Comparison of ENCODE assay signal across 20 cellular contexts in the genomic region with DNA sequence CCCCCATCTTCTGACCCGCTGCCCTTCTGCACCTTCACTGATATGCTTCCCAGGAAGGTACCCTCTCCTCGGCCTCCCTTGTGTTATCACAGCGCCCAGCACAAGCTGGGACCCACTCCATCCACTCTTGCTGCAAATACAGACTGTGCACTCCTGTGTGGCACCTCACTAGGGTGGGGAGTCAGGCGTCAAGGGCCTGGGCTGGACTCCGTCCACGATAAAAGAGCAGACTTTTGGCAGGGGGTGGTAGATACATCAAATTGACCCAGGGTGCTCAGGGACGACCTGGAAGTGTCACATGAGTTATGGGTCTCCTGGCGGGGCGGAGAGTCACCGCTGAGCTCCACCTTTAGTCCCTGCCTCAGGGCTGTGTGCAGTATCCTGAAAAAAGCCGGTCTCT. TPM values are rescaled to one million over a fixed set of nuclear protein-coding genes. Genes with fewer than 3 reads are reported as not detected.
DNase-seq lines count a peak whose midpoint lies in the region; ATAC-seq and TF ChIP-seq lines count a peak whose summit lies in the region.
"Had no signal": no experiment of that assay in that cellular context is flagged by ENCODE, and none has a peak within 500 bp of the region (broad histone marks: within the 10 kb centered on the region; RNA-seq: fewer than 3 reads in every experiment).

No MANE protein-coding gene starts in this region.

- ATAC-seq in activated CD8-positive, alpha-beta memory T cell treated with anti-CD3 and anti-CD28 coated beads, Interleukin-2, amount 10 ng/mL, durations not matched to agents 7 days and 5 days: no peak
- no peak for ATAC-seq in GM18909 (IDR thresholded peaks at IDR 0.05; ENCODE audit: poor library complexity, unreplicated experiment)

- TF ChIP-seq CTCF in glutamatergic neuron (IDR thresholded peaks at IDR 0.05; ENCODE audit: partially characterized antibody, unreplicated experiment): no peak
- TF ChIP-seq CTCF in osteocyte (IDR thresholded peaks at IDR 0.05): no peak
- no peak for TF ChIP-seq CTCF in HFFc6 (IDR thresholded peaks at IDR 0.05)

- CTCF ChIA-PET in activated CD8-positive, alpha-beta memory T cell treated with anti-CD3 and anti-CD28 coated beads, Interleukin-2, amount 10 ng/mL, durations not matched to agents 7 days and 5 days (lab: Charles Lee): interaction anchor here (0.6 to 1.4 kb wide), 5 partner anchors 16 to 487 kb away, joined by 3 to 8 read pairs (median 3); no protein-coding TSS in a partner anchor

- H3K4me3 Mint-ChIP-seq in activated CD8-positive, alpha-beta memory T cell treated with anti-CD3 and anti-CD28 coated beads, Interleukin-2, amount 10 ng/mL, durations not matched to agents 7 days and 5 days: no peak overlapping the region
- H3K4me3 Mint-ChIP-seq in glutamatergic neuron (ENCODE audit: unreplicated experiment): no peak overlapping the region
- peak overlapping the region; percentile 20 for H3K4me3 Mint-ChIP-seq in osteocyte (ENCODE audit: unreplicated experiment)
- H3K4me3 Mint-ChIP-seq in HFFc6: no peak overlapping the region

- no peaks in the 10 kb centered on the region for H3K9me3 Mint-ChIP-seq in activated CD8-positive, alpha-beta memory T cell treated with anti-CD3 and anti-CD28 coated beads, Interleukin-2, amount 10 ng/mL, durations not matched to agents 7 days and 5 days (ENCODE audit: low read depth)
- H3K9me3 Mint-ChIP-seq in glutamatergic neuron (ENCODE audit: unreplicated experiment) (peaks cover 5% of the 10 kb centered on the region), osteocyte (ENCODE audit: unreplicated experiment) (peaks cover 6% of the 10 kb centered on the region), HFFc6 (peaks cover 5% of the 10 kb centered on the region; the same call in 1 of the 2 replicates)

- H3K27me3 Mint-ChIP-seq in activated CD8-positive, alpha-beta memory T cell treated with anti-CD3 and anti-CD28 coated beads, Interleukin-2, amount 10 ng/mL, durations not matched to agents 7 days and 5 days: peaks cover 32% of the 10 kb centered on the region
- peaks cover 33% of the 10 kb centered on the region for H3K27me3 Mint-ChIP-seq in glutamatergic neuron (ENCODE audit: unreplicated experiment)
- H3K27me3 Mint-ChIP-seq in osteocyte (ENCODE audit: unreplicated experiment): peaks cover 46% of the 10 kb centered on the region
- peaks cover 21% of the 10 kb centered on the region for H3K27me3 Mint-ChIP-seq in HFFc6 (ENCODE audit: insufficient read depth)

- H3K4me1 Mint-ChIP-seq in activated CD8-positive, alpha-beta memory T cell treated with anti-CD3 and anti-CD28 coated beads, Interleukin-2, amount 10 ng/mL, durations not matched to agents 7 days and 5 days: peaks cover 30% of the 10 kb centered on the region
- H3K4me1 Mint-ChIP-seq in glutamatergic neuron (ENCODE audit: low read depth, unreplicated experiment) (no peaks in the 10 kb centered on the region), osteocyte (ENCODE audit: unreplicated experiment) (no peaks in the 10 kb centered on the region), HFFc6 (ENCODE audit: low read depth) (no peaks in the 10 kb centered on the region)

- DNase-seq in activated CD8-positive, alpha-beta memory T cell treated with anti-CD3 and anti-CD28 coated beads, Interleukin-2, amount 50 U/mL, for 4 hours: peak; percentile 10
- no peak for DNase-seq in activated CD8-positive, alpha-beta memory T cell treated with anti-CD3 and anti-CD28 coated beads, Interleukin-2, amount 10 ng/mL, durations not matched to agents 7 days and 5 days
- DNase-seq in NCI-H146 (lab: John Stamatoyannopoulos, UW) (peak; percentile 65), glutamatergic neuron (peak; percentile 7), osteocyte (ENCODE audit: extremely low spot score, unreplicated experiment) (no peak), HFFc6 (no peak), NCI-H128 (lab: John Stamatoyannopoulos, UW; ENCODE audit: unreplicated experiment) (no peak)
- DNase-seq: ACHN; activated CD4-positive, CD25-positive, alpha-beta regulatory T cell treated with anti-CD3 and anti-CD28 coated beads, Interleukin-2, amount 50 U/mL, for 72 hours; activated gamma-delta T cell; effector CD4-positive, alpha-beta T cell; heart right ventricle; NCI-H82 had no signal

- H3K27ac Mint-ChIP-seq in activated CD8-positive, alpha-beta memory T cell treated with anti-CD3 and anti-CD28 coated beads, Interleukin-2, amount 10 ng/mL, durations not matched to agents 7 days and 5 days: no peak overlapping the region
- no peak overlapping the region for H3K27ac Mint-ChIP-seq in glutamatergic neuron (ENCODE audit: unreplicated experiment)
- H3K27ac Mint-ChIP-seq in osteocyte (ENCODE audit: unreplicated experiment): no peak overlapping the region
- H3K27ac Mint-ChIP-seq in HFFc6: no peak overlapping the region

- no peaks in the 10 kb centered on the region for H3K36me3 Mint-ChIP-seq in activated CD8-positive, alpha-beta memory T cell treated with anti-CD3 and anti-CD28 coated beads, Interleukin-2, amount 10 ng/mL, durations not matched to agents 7 days and 5 days
- H3K36me3 Mint-ChIP-seq in glutamatergic neuron (ENCODE audit: unreplicated experiment) (peaks cover 7% of the 10 kb centered on the region), osteocyte (ENCODE audit: unreplicated experiment) (peaks cover 2% of the 10 kb centered on the region), HFFc6 (ENCODE audit: low read depth) (no peaks in the 10 kb centered on the region)

RNA-seq across cellular contexts. Expression of a gene that starts 0.9 kb away (rescaled TPM):
- not detected for total RNA-seq in activated CD8-positive, alpha-beta memory T cell treated with anti-CD3 and anti-CD28 coated beads, Interleukin-2, amount 10 ng/mL, durations not matched to agents 7 days and 5 days
- total RNA-seq in glutamatergic neuron (ENCODE audit: unreplicated experiment) (not detected), osteocyte (not detected in 2 replicates)
- not detected for total RNA-seq in HFFc6 (2021; fragmentation: NEBNext Ultra II Directional; extraction: Animal tissue kit (Norgen Biotek cat#: 25700))
- total RNA-seq: breast epithelium, fibroblast of lung, G401, heart right ventricle, kidney epithelial cell, RPMI7951, vagina had no signal

RNA-seq across cellular contexts. Expression of a gene that starts 1.4 kb away (rescaled TPM):
- total RNA-seq in activated CD8-positive, alpha-beta memory T cell treated with anti-CD3 and anti-CD28 coated beads, Interleukin-2, amount 10 ng/mL, durations not matched to agents 7 days and 5 days: 1 to 10 TPM; 4.3 to 9.2 TPM
- 0.44 TPM for total RNA-seq in glutamatergic neuron (ENCODE audit: unreplicated experiment)
- 0.16 TPM in 1 of 2 replicates, not detected in the other for total RNA-seq in osteocyte
- total RNA-seq in HFFc6 (2021; fragmentation: NEBNext Ultra II Directional; extraction: Animal tissue kit (Norgen Biotek cat#: 25700)): not detected
- total RNA-seq: fibroblast of lung, RPMI7951 had no signal

RNA-seq across cellular contexts. Expression of a gene that starts 42.9 kb away (rescaled TPM):
- total RNA-seq in activated CD8-positive, alpha-beta memory T cell treated with anti-CD3 and anti-CD28 coated beads, Interleukin-2, amount 10 ng/mL, durations not matched to agents 7 days and 5 days: 10 to 100 TPM; 48.4 to 52.1 TPM
- total RNA-seq in glutamatergic neuron (ENCODE audit: unreplicated experiment) (49.7 TPM), osteocyte (50.6 and 54.5 TPM in 2 replicates)
- 10 to 100 TPM; 47.4 to 74.7 (median 62.8) TPM for total RNA-seq in HFFc6 (2021; fragmentation: NEBNext Ultra II Directional; extraction: Animal tissue kit (Norgen Biotek cat#: 25700))

Comparison
In these comparisons a context has a peak if more than half of its experiments do, and no peak if none do; other contexts are left out.
1. DNase-seq: peak in activated CD8-positive, alpha-beta memory T cell treated with anti-CD3 and anti-CD28 coated beads, Interleukin-2, amount 50 U/mL, for 4 hours (single experiment), NCI-H146 (single experiment) and glutamatergic neuron (single experiment); none in activated CD8-positive, alpha-beta memory T cell treated with anti-CD3 and anti-CD28 coated beads, Interleukin-2, amount 10 ng/mL, durations not matched to agents 7 days and 5 days (single experiment), osteocyte (single experiment), HFFc6 (single experiment) and NCI-H128 (single experiment).